10 cellular contexts compared by ENCODE assay signal in the genomic region with DNA sequence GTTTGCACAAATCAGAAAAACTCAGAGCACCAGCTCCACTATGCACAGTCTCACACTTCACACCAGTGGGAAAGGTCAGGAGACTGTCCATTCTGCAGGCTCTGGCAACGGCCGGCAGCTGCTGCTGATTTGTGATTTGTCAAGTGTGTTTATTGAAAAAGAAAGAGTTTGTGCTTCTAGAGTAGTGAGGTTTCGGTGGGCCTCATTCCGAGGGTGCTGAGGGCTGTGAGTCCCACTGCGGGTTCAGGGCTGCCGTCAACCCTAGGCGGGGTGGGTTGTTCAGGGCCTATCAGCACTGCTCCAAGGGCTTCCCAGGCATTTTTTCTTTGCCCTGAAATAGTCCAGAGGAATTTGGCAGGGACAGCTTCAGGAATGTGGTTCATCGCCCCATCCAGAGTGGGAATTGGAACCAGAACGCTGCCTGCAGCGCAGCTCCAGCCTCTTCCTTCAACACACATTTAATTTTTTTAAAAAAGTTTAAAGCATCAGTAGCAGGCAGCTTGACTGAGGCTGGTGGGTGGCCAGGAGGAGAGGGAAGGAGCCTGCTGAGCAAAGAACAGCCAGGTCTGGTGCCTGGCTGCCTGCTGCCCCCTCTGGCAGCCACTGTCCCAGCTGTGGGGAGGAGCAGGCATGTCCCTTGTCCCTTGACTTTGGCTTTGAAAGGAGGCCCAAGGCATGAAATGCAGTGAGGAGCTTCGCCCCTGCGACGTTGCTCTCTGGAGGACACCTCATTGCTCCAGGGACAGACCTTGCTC. TPM values are rescaled to one million over a fixed set of nuclear protein-coding genes. Genes with fewer than 3 reads are reported as not detected.
A peak's percentile ranks its signal among the peaks of the same experiment; 100 is the strongest.
DNase-seq lines count a peak whose midpoint lies in the region; ATAC-seq and TF ChIP-seq lines count a peak whose summit lies in the region.
"Had no signal": no experiment of that assay in that cellular context is flagged by ENCODE, and none has a peak within 500 bp of the region (broad histone marks: within the 10 kb centered on the region; RNA-seq: fewer than 3 reads in every experiment).

No MANE protein-coding gene starts in this region.

- H3K9me3 ChIP-seq in DND-41 (ENCODE audit: insufficient read depth, low read length, severe bottlenecking), result no peaks in the 10 kb centered on the region
- no peaks in the 10 kb centered on the region for H3K9me3 ChIP-seq in osteoblast (ENCODE audit: low read depth, low read length)

- H3K4me2 ChIP-seq in DND-41 (ENCODE audit: insufficient read depth, low read length) (no peak overlapping the region), osteoblast (ENCODE audit: insufficient read depth, low read length) (no peak overlapping the region)

- peak; percentile 37 for TF ChIP-seq CTCF in DND-41 (IDR thresholded peaks at IDR 0.05; ENCODE audit: borderline replicate concordance, extremely low read depth, low read length, poor library complexity, severe bottlenecking)
- peak; percentile 29 for TF ChIP-seq CTCF in NB4 (IDR thresholded peaks at IDR 0.05; ENCODE audit: low read depth, low read length)
- TF ChIP-seq CTCF in fibroblast of pulmonary artery (IDR thresholded peaks at IDR 0.05; ENCODE audit: low read length, missing control alignments), result peak; percentile 20
- no peak for TF ChIP-seq CTCF in osteoblast (IDR thresholded peaks at IDR 0.05; ENCODE audit: extremely low read depth, low read depth, low read length)

- H3K79me2 ChIP-seq in DND-41 (ENCODE audit: insufficient read depth, low read length), result no peaks in the 10 kb centered on the region
- no peaks in the 10 kb centered on the region for H3K79me2 ChIP-seq in osteoblast (ENCODE audit: insufficient read depth, low read length)

- no peaks in the 10 kb centered on the region for H3K4me1 ChIP-seq in DND-41 (ENCODE audit: insufficient read depth, low read length)
- H3K4me1 ChIP-seq in osteoblast (ENCODE audit: insufficient read depth, low read length), result no peaks in the 10 kb centered on the region

- H2AFZ ChIP-seq in DND-41 (ENCODE audit: low read depth, low read length) (no peak overlapping the region), osteoblast (ENCODE audit: low read length) (no peak overlapping the region)

- no peak overlapping the region for H3K9ac ChIP-seq in DND-41 (ENCODE audit: low read depth, low read length)

- ATAC-seq in DND-41 (ENCODE audit: insufficient read depth, low read depth) (no peak), GM21737 (IDR thresholded peaks at IDR 0.05; ENCODE audit: unreplicated experiment) (no peak)

- H4K20me1 ChIP-seq in DND-41 (ENCODE audit: insufficient read depth, low read length), result no peaks in the 10 kb centered on the region; the same call in 1 of the 2 replicates
- H4K20me1 ChIP-seq in osteoblast (ENCODE audit: insufficient read depth, low read length), result no peaks in the 10 kb centered on the region

- H3K27me3 ChIP-seq in DND-41 (ENCODE audit: insufficient read depth, low read length, poor library complexity) (peaks cover 21% of the 10 kb centered on the region), osteoblast (ENCODE audit: insufficient read depth, low read length) (peaks cover 21% of the 10 kb centered on the region)

- H3K27ac ChIP-seq in DND-41 (ENCODE audit: low read length), result no peak overlapping the region
- H3K27ac ChIP-seq in osteoblast (ENCODE audit: low read depth, low read length), result no peak overlapping the region
- no peak overlapping the region for H3K27ac ChIP-seq in substantia nigra (ENCODE audit: low read depth, low read length, poor library complexity, severe bottlenecking)

- H3K36me3 ChIP-seq in DND-41 (ENCODE audit: insufficient read depth, low read length), result no peaks in the 10 kb centered on the region
- no peaks in the 10 kb centered on the region for H3K36me3 ChIP-seq in osteoblast (ENCODE audit: insufficient read depth, low read length)

- DNase-seq in DND-41, result no peak
- DNase-seq in NB4 (ENCODE audit: low read depth), result peak; percentile 32
- DNase-seq in fibroblast of pulmonary artery (ENCODE audit: low read depth), result no peak
- peak; percentile 73 for DNase-seq in osteoblast (ENCODE audit: insufficient read length, low spot score, missing footprints)
- DNase-seq in NCI-H1436 treated with DMSO at 0.1 percent for 48 hours (lab: John Stamatoyannopoulos, UW), result no peak
- DNase-seq in NCI-H510A treated with DMSO at 0.1 percent for 48 hours (lab: John Stamatoyannopoulos, UW), result no peak
- DNase-seq in substantia nigra (lab: John Stamatoyannopoulos, UW), result no peak
- DNase-seq: activated effector memory CD4-positive, alpha-beta T cell treated with Interleukin-2 at 50 U/mL for 16 hours had no signal

- TF ChIP-seq POLR2A in NB4 (IDR thresholded peaks at IDR 0.05; ENCODE audit: extremely low read depth, insufficient read length), result no peak

- H3K4me3 ChIP-seq in DND-41 (ENCODE audit: low read depth in 1 of 2, low read length in 2 of 2), result no peak overlapping the region
- no peak overlapping the region for H3K4me3 ChIP-seq in NB4 (ENCODE audit: low read depth, low read length)
- H3K4me3 ChIP-seq in fibroblast of pulmonary artery (replicated peaks; ENCODE audit: low read depth, low read length), result no peak overlapping the region
- H3K4me3 ChIP-seq in osteoblast (ENCODE audit: insufficient read depth, low read length), result no peak overlapping the region

RNA-seq across cellular contexts. Expression of gene STUM, which starts 19.7 kb away (rescaled TPM):
- total RNA-seq in osteoblast, result under 0.01 TPM in 1 of 2 replicates, not detected in the other
- total RNA-seq: RPMI7951 had no signal

Comparison
In these comparisons a context has a peak if more than half of its experiments do, and no peak if none do; other contexts are left out.
1. DNase-seq: peak in NB4 (single experiment) and osteoblast (single experiment); none in DND-41 (single experiment), fibroblast of pulmonary artery (single experiment), NCI-H1436 treated with DMSO at 0.1 percent for 48 hours (single experiment), NCI-H510A treated with DMSO at 0.1 percent for 48 hours (single experiment) and substantia nigra (0 of 49).